ENCODE assay signal across 8 cellular contexts in genomic region chr2:238425505-238425978, GRCh38. TPM values are rescaled to one million over a fixed set of nuclear protein-coding genes. Genes with fewer than 3 reads are reported as not detected.
DNase-seq lines count a peak whose midpoint lies in the region; ATAC-seq and TF ChIP-seq lines count a peak whose summit lies in the region.

No MANE protein-coding gene starts in this region.

- TF ChIP-seq CTCF in A673 (conservative IDR thresholded peaks at IDR 0.05; ENCODE audit: low read depth, low read length) = no peak

- H3K4me1 Mint-ChIP-seq in activated T-helper 2 cell treated with anti-CD3 and anti-CD28 coated beads, Interferon-gamma antibody, Interleukin-2, Interleukin-4, amounts not matched to agents 10 μg/mL and 5 μg/mL and 100 μg/mL, durations not matched to agents 14 hours and 24 hours and 36 hours (ENCODE audit: low read depth) = peaks cover 19% of the 10 kb centered on the region

- H3K36me3 Mint-ChIP-seq in activated T-helper 2 cell treated with anti-CD3 and anti-CD28 coated beads, Interferon-gamma antibody, Interleukin-2, Interleukin-4, amounts not matched to agents 10 μg/mL and 5 μg/mL and 100 μg/mL, durations not matched to agents 14 hours and 24 hours and 36 hours (ENCODE audit: low read depth) = peaks cover 25% of the 10 kb centered on the region

- POLR2A ChIA-PET in A673 (lab: Charles Lee; ENCODE audit: low non-redundant PET) = interaction anchor here (0.6 kb wide), 1 partner anchor 366 kb away, joined by 5 read pairs; no protein-coding TSS in a partner anchor

- H3K9me3 ChIP-seq in A673 (ENCODE audit: low read depth, low read length, poor library complexity, severe bottlenecking) (no peaks in the 10 kb centered on the region), mesodermal cell (ENCODE audit: control insufficient read depth, low read length) (peaks cover 8% of the 10 kb centered on the region)

- no peak for ATAC-seq in HG03139 (IDR thresholded peaks at IDR 0.05; ENCODE audit: unreplicated experiment)

- no peaks in the 10 kb centered on the region for H3K27me3 Mint-ChIP-seq in activated T-helper 2 cell treated with anti-CD3 and anti-CD28 coated beads, Interferon-gamma antibody, Interleukin-2, Interleukin-4, amounts not matched to agents 10 μg/mL and 5 μg/mL and 100 μg/mL, durations not matched to agents 14 hours and 24 hours and 36 hours (ENCODE audit: low read depth)

- H3K27ac Mint-ChIP-seq in activated T-helper 2 cell treated with anti-CD3 and anti-CD28 coated beads, Interferon-gamma antibody, Interleukin-2, Interleukin-4, amounts not matched to agents 10 μg/mL and 5 μg/mL and 100 μg/mL, durations not matched to agents 14 hours and 24 hours and 36 hours = peak overlapping the region; percentile 30

- H3K4me3 ChIP-seq in A673 (ENCODE audit: low read depth, low read length, poor library complexity, severe bottlenecking) = peak overlapping the region; percentile 99
- H3K4me3 ChIP-seq in H7 (ENCODE audit: insufficient read depth, low read depth, low read length) = peak overlapping the region; percentile 95
- peak overlapping the region; percentile 93 for H3K4me3 ChIP-seq in mesodermal cell (ENCODE audit: extremely low read depth, insufficient read depth, low read length, poor library complexity, severe bottlenecking)

- H3K4me1 ChIP-seq in A673 (ENCODE audit: insufficient read depth, low read length, poor library complexity, severe bottlenecking) = peaks cover 15% of the 10 kb centered on the region
- H3K4me1 ChIP-seq in mesodermal cell (ENCODE audit: control insufficient read depth, insufficient read depth, low read length, poor library complexity, severe bottlenecking) = peaks cover 21% of the 10 kb centered on the region

- H3K36me3 ChIP-seq in A673 (ENCODE audit: insufficient read depth, low read length, poor library complexity, severe bottlenecking) (no peaks in the 10 kb centered on the region), H7 (replicated peaks; ENCODE audit: control insufficient read depth, insufficient read depth, low read length) (peaks cover 1% of the 10 kb centered on the region; the same call in 1 of the 2 replicates), mesodermal cell (ENCODE audit: control insufficient read depth, insufficient read depth, low read length) (peaks cover 20% of the 10 kb centered on the region)

- 87 to 90% methylated on average over 16 of the region's 16 CpGs for WGBS in mesodermal cell (ENCODE audit: insufficient coverage in 2 of 2), 2 experiments

- H3K4me3 Mint-ChIP-seq in activated T-helper 2 cell treated with anti-CD3 and anti-CD28 coated beads, Interferon-gamma antibody, Interleukin-2, Interleukin-4, amounts not matched to agents 10 μg/mL and 5 μg/mL and 100 μg/mL, durations not matched to agents 14 hours and 24 hours and 36 hours (ENCODE audit: low read depth) = peak overlapping the region; percentile 35

- peaks cover 8% of the 10 kb centered on the region for H3K9me3 Mint-ChIP-seq in activated T-helper 2 cell treated with anti-CD3 and anti-CD28 coated beads, Interferon-gamma antibody, Interleukin-2, Interleukin-4, amounts not matched to agents 10 μg/mL and 5 μg/mL and 100 μg/mL, durations not matched to agents 14 hours and 24 hours and 36 hours

- BruUV-seq in A673 (replicated peaks; lab: Mats Ljungman, UMichigan) = no TSS peak

- no peaks in the 10 kb centered on the region for H3K27me3 ChIP-seq in A673 (replicated peaks; ENCODE audit: insufficient read depth, low read depth, low read length, poor library complexity)
- H3K27me3 ChIP-seq in H7 (ENCODE audit: control insufficient read depth, insufficient read depth, low read length) = no peaks in the 10 kb centered on the region

- H3K27ac ChIP-seq in A673 (ENCODE audit: low read depth, low read length, poor library complexity, severe bottlenecking) (peak overlapping the region; percentile 10), mesodermal cell (ENCODE audit: low read depth, low read length, severe bottlenecking) (peak overlapping the region; percentile 90)

- CTCF ChIA-PET in A673 (lab: Charles Lee) = no interaction called here

- intact Hi-C loops in A673 (cut with micrococcal nuclease; ENCODE audit: unreplicated experiment) = no loop called here
- intact Hi-C loops in activated T-helper 2 cell treated with anti-CD3 and anti-CD28 coated beads, Interferon-gamma antibody, Interleukin-2, Interleukin-4, amounts not matched to agents 10 μg/mL and 5 μg/mL and 100 μg/mL, durations not matched to agents 14 hours and 24 hours and 36 hours (cut with micrococcal nuclease) = loop anchor here (5.0 to 10.0 kb wide), 2 partner anchors 51 to 748 kb away; no protein-coding TSS in a partner anchor

- DNase-seq in A673 (ENCODE audit: low spot score) (no peak), H7 (no peak), NCI-H2196 (lab: John Stamatoyannopoulos, UW; ENCODE audit: unreplicated experiment) (no peak)
- DNase-seq in activated T-helper 2 cell treated with anti-CD3 and anti-CD28 coated beads, Interferon-gamma antibody, Interleukin-2, Interleukin-4, amounts not matched to agents 10 μg/mL and 5 μg/mL and 100 μg/mL, durations not matched to agents 14 hours and 24 hours and 36 hours (ENCODE audit: low spot score) = no peak
- DNase-seq in activated effector memory CD4-positive, alpha-beta T cell treated with Interleukin-2 at 50 U/mL for 16 hours = no peak
- no peak for DNase-seq in stimulated activated CD4-positive, alpha-beta T cell treated with anti-CD3 and anti-CD28 coated beads, Interleukin-1b, Interleukin-23, amount 100 ng/mL, for 48 hours

RNA-seq across cellular contexts. Expression of gene ASB1, which starts 1.2 kb away (rescaled TPM):
- 36.9 and 43.7 TPM in 2 replicates for total RNA-seq in A673 (2021)
- 23.2 and 26.5 TPM in 2 replicates for total RNA-seq in H7 (2014; rRNA removed; shearing (Covaris generic))
- total RNA-seq in activated T-helper 2 cell treated with anti-CD3 and anti-CD28 coated beads, Interferon-gamma antibody, Interleukin-2, Interleukin-4, amounts not matched to agents 10 μg/mL and 5 μg/mL and 100 μg/mL, durations not matched to agents 14 hours and 24 hours and 36 hours = 36.3 and 37.4 TPM in 2 replicates
- 26.8 TPM for polyA plus RNA-seq in mesodermal cell (2013, experiment 1 of 2)
- 22.2 TPM for polyA plus RNA-seq in mesodermal cell (2013, experiment 2 of 2)
